In genomic region chrX:154516655-154517100, GRCh38 we compare ENCODE assay signal across 1 cellular context.
TF ChIP-seq lines count a peak whose summit lies in the region.

No MANE protein-coding gene starts in this region.

TF ChIP-seq in K562, 482 proteins besides CTCF, POLR2A, EP300 and RAD21 (continued from another document and continues in another):
- no peak for TF ChIP-seq TRIM25 (IDR thresholded peaks at IDR 0.05; ENCODE audit: borderline replicate concordance)
- no peak for TF ChIP-seq HSF4 (CRISPR knock-in tag; IDR thresholded peaks at IDR 0.05; ENCODE audit: borderline replicate concordance)
- TF ChIP-seq MBD1 (CRISPR knock-in tag; IDR thresholded peaks at IDR 0.05) = no peak
- TF ChIP-seq HDAC2 (IDR thresholded peaks at IDR 0.05) = 0 out of 2 replicates have a peak, but pooled peaks have one; percentile 33
- no peak for TF ChIP-seq ZC3H4 (CRISPR knock-in tag; IDR thresholded peaks at IDR 0.05; ENCODE audit: borderline replicate concordance)
- TF ChIP-seq, protein P1, sequence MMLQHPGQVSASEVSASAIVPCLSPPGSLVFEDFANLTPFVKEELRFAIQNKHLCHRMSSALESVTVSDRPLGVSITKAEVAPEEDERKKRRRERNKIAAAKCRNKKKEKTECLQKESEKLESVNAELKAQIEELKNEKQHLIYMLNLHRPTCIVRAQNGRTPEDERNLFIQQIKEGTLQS (IDR thresholded peaks at IDR 0.05) = 0 out of 2 replicates have a peak, but pooled peaks have one; percentile 7
- TF ChIP-seq, protein P1 (CRISPR knock-in tag; conservative IDR thresholded peaks at IDR 0.05) = no peak
- no peak for TF ChIP-seq FOXJ2 (tag; IDR thresholded peaks at IDR 0.05)
- 0 out of 2 replicates have a peak, but pooled peaks have one; percentile 12 for TF ChIP-seq EP400 (IDR thresholded peaks at IDR 0.05)
- no peak for TF ChIP-seq POLR2AphosphoS5 (IDR thresholded peaks at IDR 0.05; ENCODE audit: control insufficient read depth, insufficient read depth, low read depth, low read length)
- TF ChIP-seq HNRNPL (IDR thresholded peaks at IDR 0.05; ENCODE audit: low read depth, low read length) = no peak
- TF ChIP-seq CBX3 (IDR thresholded peaks at IDR 0.05; ENCODE audit: borderline replicate concordance in 1 of 2, low read length in 2 of 2) = no peak
- TF ChIP-seq SIN3B (IDR thresholded peaks at IDR 0.05; ENCODE audit: low read depth) = no peak
- TF ChIP-seq RBM39 (optimal IDR thresholded peaks at IDR 0.05; ENCODE audit: low read depth, low read length) = no peak
- TF ChIP-seq GATAD2B (IDR thresholded peaks at IDR 0.05; ENCODE audit: borderline replicate concordance) = no peak
- 0 out of 2 replicates have a peak, but pooled peaks have one; percentile 6 for TF ChIP-seq MBD2 (IDR thresholded peaks at IDR 0.05; ENCODE audit: borderline replicate concordance, low read depth)
- TF ChIP-seq, protein P2, sequence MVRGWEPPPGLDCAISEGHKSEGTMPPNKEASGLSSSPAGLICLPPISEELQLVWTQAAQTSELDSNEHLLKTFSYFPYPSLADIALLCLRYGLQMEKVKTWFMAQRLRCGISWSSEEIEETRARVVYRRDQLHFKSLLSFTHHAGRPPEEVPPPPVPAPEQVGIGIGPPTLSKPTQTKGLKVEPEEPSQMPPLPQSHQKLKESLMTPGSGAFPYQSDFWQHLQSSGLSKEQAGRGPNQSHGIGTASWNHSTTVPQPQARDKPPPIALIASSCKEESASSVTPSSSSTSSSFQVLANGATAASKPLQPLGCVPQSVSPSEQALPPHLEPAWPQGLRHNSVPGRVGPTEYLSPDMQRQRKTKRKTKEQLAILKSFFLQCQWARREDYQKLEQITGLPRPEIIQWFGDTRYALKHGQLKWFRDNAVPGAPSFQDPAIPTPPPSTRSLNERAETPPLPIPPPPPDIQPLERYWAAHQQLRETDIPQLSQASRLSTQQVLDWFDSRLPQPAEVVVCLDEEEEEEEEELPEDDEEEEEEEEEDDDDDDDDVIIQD (CRISPR knock-in tag; IDR thresholded peaks at IDR 0.05) = no peak
- no peak for TF ChIP-seq PBX2 (CRISPR knock-in tag; IDR thresholded peaks at IDR 0.05; ENCODE audit: low read depth)
- TF ChIP-seq PBX2 (tag; conservative IDR thresholded peaks at IDR 0.05; ENCODE audit: low read depth) = no peak
- 0 out of 4 replicates have a peak, but pooled peaks of 1 of the 2 experiments have one; percentile 21 for TF ChIP-seq FOXK2 (conservative IDR thresholded peaks at IDR 0.05 in 1 of 2, IDR thresholded peaks at IDR 0.05 in 1 of 2; ENCODE audit: low read depth in 2 of 2)
- no peak for TF ChIP-seq CTBP1 (IDR thresholded peaks at IDR 0.05; ENCODE audit: borderline replicate concordance)
- no peak for TF ChIP-seq HLTF (IDR thresholded peaks at IDR 0.05)
- TF ChIP-seq CBFA2T3 (IDR thresholded peaks at IDR 0.05) = no peak
- TF ChIP-seq ZNF175 (CRISPR knock-in tag; IDR thresholded peaks at IDR 0.05; ENCODE audit: low read depth) = no peak
- no peak for TF ChIP-seq ZNF133 (CRISPR knock-in tag; IDR thresholded peaks at IDR 0.05)
- TF ChIP-seq IFI16 (CRISPR knock-in tag; IDR thresholded peaks at IDR 0.05) = no peak
- TF ChIP-seq, protein P3, sequence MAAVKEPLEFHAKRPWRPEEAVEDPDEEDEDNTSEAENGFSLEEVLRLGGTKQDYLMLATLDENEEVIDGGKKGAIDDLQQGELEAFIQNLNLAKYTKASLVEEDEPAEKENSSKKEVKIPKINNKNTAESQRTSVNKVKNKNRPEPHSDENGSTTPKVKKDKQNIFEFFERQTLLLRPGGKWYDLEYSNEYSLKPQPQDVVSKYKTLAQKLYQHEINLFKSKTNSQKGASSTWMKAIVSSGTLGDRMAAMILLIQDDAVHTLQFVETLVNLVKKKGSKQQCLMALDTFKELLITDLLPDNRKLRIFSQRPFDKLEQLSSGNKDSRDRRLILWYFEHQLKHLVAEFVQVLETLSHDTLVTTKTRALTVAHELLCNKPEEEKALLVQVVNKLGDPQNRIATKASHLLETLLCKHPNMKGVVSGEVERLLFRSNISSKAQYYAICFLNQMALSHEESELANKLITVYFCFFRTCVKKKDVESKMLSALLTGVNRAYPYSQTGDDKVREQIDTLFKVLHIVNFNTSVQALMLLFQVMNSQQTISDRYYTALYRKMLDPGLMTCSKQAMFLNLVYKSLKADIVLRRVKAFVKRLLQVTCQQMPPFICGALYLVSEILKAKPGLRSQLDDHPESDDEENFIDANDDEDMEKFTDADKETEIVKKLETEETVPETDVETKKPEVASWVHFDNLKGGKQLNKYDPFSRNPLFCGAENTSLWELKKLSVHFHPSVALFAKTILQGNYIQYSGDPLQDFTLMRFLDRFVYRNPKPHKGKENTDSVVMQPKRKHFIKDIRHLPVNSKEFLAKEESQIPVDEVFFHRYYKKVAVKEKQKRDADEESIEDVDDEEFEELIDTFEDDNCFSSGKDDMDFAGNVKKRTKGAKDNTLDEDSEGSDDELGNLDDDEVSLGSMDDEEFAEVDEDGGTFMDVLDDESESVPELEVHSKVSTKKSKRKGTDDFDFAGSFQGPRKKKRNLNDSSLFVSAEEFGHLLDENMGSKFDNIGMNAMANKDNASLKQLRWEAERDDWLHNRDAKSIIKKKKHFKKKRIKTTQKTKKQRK (IDR thresholded peaks at IDR 0.05; ENCODE audit: borderline replicate concordance, low read depth, low read length) = no peak
- no peak for TF ChIP-seq PHF21A (IDR thresholded peaks at IDR 0.05; ENCODE audit: borderline replicate concordance, low read depth)
- TF ChIP-seq, protein P4, sequence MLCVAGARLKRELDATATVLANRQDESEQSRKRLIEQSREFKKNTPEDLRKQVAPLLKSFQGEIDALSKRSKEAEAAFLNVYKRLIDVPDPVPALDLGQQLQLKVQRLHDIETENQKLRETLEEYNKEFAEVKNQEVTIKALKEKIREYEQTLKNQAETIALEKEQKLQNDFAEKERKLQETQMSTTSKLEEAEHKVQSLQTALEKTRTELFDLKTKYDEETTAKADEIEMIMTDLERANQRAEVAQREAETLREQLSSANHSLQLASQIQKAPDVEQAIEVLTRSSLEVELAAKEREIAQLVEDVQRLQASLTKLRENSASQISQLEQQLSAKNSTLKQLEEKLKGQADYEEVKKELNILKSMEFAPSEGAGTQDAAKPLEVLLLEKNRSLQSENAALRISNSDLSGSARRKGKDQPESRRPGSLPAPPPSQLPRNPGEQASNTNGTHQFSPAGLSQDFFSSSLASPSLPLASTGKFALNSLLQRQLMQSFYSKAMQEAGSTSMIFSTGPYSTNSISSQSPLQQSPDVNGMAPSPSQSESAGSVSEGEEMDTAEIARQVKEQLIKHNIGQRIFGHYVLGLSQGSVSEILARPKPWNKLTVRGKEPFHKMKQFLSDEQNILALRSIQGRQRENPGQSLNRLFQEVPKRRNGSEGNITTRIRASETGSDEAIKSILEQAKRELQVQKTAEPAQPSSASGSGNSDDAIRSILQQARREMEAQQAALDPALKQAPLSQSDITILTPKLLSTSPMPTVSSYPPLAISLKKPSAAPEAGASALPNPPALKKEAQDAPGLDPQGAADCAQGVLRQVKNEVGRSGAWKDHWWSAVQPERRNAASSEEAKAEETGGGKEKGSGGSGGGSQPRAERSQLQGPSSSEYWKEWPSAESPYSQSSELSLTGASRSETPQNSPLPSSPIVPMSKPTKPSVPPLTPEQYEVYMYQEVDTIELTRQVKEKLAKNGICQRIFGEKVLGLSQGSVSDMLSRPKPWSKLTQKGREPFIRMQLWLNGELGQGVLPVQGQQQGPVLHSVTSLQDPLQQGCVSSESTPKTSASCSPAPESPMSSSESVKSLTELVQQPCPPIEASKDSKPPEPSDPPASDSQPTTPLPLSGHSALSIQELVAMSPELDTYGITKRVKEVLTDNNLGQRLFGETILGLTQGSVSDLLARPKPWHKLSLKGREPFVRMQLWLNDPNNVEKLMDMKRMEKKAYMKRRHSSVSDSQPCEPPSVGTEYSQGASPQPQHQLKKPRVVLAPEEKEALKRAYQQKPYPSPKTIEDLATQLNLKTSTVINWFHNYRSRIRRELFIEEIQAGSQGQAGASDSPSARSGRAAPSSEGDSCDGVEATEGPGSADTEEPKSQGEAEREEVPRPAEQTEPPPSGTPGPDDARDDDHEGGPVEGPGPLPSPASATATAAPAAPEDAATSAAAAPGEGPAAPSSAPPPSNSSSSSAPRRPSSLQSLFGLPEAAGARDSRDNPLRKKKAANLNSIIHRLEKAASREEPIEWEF (CRISPR knock-in tag; IDR thresholded peaks at IDR 0.05) = no peak
- no peak for TF ChIP-seq NR2F6 (CRISPR knock-in tag; IDR thresholded peaks at IDR 0.05)
- TF ChIP-seq ZBTB43 (CRISPR knock-in tag; IDR thresholded peaks at IDR 0.05) = no peak
- TF ChIP-seq GATA2 (CRISPR knock-in tag; IDR thresholded peaks at IDR 0.05) = no peak
- TF ChIP-seq TFE3 (CRISPR knock-in tag; IDR thresholded peaks at IDR 0.05) = peak; percentile 95
- TF ChIP-seq ZFX (CRISPR knock-in tag; IDR thresholded peaks at IDR 0.05) = no peak
- no peak for TF ChIP-seq ATF2 (CRISPR knock-in tag; IDR thresholded peaks at IDR 0.05)
